23 cellular contexts compared by ENCODE assay signal in genomic region chr1:21654209-21654608, GRCh38. TPM values are rescaled to one million over a fixed set of nuclear protein-coding genes. Genes with fewer than 3 reads are reported as not detected.
"Had no signal": no experiment of that assay in that cellular context is flagged by ENCODE, and none has a peak within 500 bp of the region (broad histone marks: within the 10 kb centered on the region; RNA-seq: fewer than 3 reads in every experiment).

No MANE protein-coding gene starts in this region.

- H3K9me3 ChIP-seq: heart left ventricle, left ventricle myocardium inferior, psoas muscle, right lobe of liver, testis, transverse colon had no signal

- ATAC-seq: esophagus mucosa; heart left ventricle; left cardiac atrium; natural killer cell treated with Interleukin-12 subunit alpha and Interleukin-12 subunit beta and Interleukin-15 and Interleukin-18, amount 100 ng/mL, for 72 hours; psoas muscle; right lobe of liver; stimulated activated effector memory CD8-positive, alpha-beta T cell treated with anti-CD3 and anti-CD28 coated beads, Interleukin-12 subunit alpha, Interleukin-12 subunit beta, amount 100 ng/mL, for 72 hours; stimulated activated naive CD8-positive, alpha-beta T cell treated with anti-CD3 and anti-CD28 coated beads, Interleukin-15, Interleukin-2, amounts not matched to agents 100 U/mL and 50 U/mL, for 24 hours had no signal

- H3K36me3 Mint-ChIP-seq: natural killer cell treated with Interleukin-12 subunit alpha and Interleukin-12 subunit beta and Interleukin-15 and Interleukin-18, amount 100 ng/mL, for 72 hours had no signal

- FAIRE-seq: endometrium, frontal cortex had no signal

- H3K36me3 ChIP-seq: heart left ventricle, left ventricle myocardium inferior, right lobe of liver, transverse colon had no signal

- H3K27me3 ChIP-seq: right lobe of liver, testis had no signal

- H3K4me3 Mint-ChIP-seq: natural killer cell treated with Interleukin-12 subunit alpha and Interleukin-12 subunit beta and Interleukin-15 and Interleukin-18, amount 100 ng/mL, for 72 hours; stimulated activated effector memory CD8-positive, alpha-beta T cell treated with anti-CD3 and anti-CD28 coated beads, Interleukin-12 subunit alpha, Interleukin-12 subunit beta, amount 100 ng/mL, for 72 hours had no signal

- H3K27ac ChIP-seq: coronary artery, heart left ventricle, left ventricle myocardium inferior, psoas muscle, right lobe of liver, testis, transverse colon had no signal

- DNase-seq: effector memory CD4-positive, alpha-beta T cell; islet precursor cell; left cardiac atrium; left ventricle myocardium inferior; mesenchymal stem cell; retina; stimulated activated CD4-positive, alpha-beta T cell treated with anti-CD3 and anti-CD28 coated beads, Interleukin-4, amount 100 ng/mL, for 1 hour; stimulated activated CD8-positive, alpha-beta memory T cell treated with anti-CD3 and anti-CD28 coated beads, Interleukin-4, amount 100 ng/mL, for 48 hours; stimulated activated naive CD8-positive, alpha-beta T cell treated with anti-CD3 and anti-CD28 coated beads, Interleukin-15, Interleukin-2, amounts not matched to agents 100 U/mL and 50 U/mL, for 24 hours; testis; transverse colon had no signal

- H3K9me3 Mint-ChIP-seq: natural killer cell treated with Interleukin-12 subunit alpha and Interleukin-12 subunit beta and Interleukin-15 and Interleukin-18, amount 100 ng/mL, for 72 hours; stimulated activated effector memory CD8-positive, alpha-beta T cell treated with anti-CD3 and anti-CD28 coated beads, Interleukin-12 subunit alpha, Interleukin-12 subunit beta, amount 100 ng/mL, for 72 hours had no signal

- H3K27ac Mint-ChIP-seq: natural killer cell treated with Interleukin-12 subunit alpha and Interleukin-12 subunit beta and Interleukin-15 and Interleukin-18, amount 100 ng/mL, for 72 hours; stimulated activated effector memory CD8-positive, alpha-beta T cell treated with anti-CD3 and anti-CD28 coated beads, Interleukin-12 subunit alpha, Interleukin-12 subunit beta, amount 100 ng/mL, for 72 hours had no signal

- H3K4me3 ChIP-seq: coronary artery, heart left ventricle, left ventricle myocardium inferior, lung, psoas muscle, right lobe of liver, testis, transverse colon had no signal

RNA-seq across cellular contexts. Expression of gene RAP1GAP, which starts 14.9 kb away (rescaled TPM):
- total RNA-seq: dermis microvascular lymphatic vessel endothelial cell, glomerular endothelial cell had no signal
